Comparison of ENCODE assay signal across 24 cellular contexts in the genomic region with DNA sequence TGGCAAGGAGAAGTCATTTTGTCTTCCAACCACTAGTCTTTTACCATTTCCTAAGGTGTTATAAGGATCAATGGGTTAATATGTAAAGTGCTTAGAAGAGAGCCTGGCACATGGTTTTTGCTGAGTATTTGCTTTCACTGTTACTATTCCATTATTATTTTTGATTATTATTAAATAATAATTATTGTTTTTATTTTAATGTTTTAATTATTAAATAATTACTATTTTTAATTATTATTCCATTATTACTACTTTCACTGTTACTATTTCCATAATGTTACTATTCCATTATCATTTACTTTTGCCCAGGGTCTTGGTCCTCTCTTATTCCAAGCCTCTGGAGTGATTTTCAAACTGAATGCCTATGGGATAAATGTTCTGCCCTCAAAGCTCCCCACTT.
"Had no signal": no experiment of that assay in that cellular context is flagged by ENCODE, and none has a peak within 500 bp of the region (broad histone marks: within the 10 kb centered on the region; RNA-seq: fewer than 3 reads in every experiment).

No MANE protein-coding gene starts in this region.

- H3K4me1 ChIP-seq: foreskin keratinocyte, left lung, lower lobe of right lung had no signal

- H3K9me3 Mint-ChIP-seq: dendritic cell treated with granulocyte-macrophage colony-stimulating factor and Interleukin-4, amounts not matched to agents 40 ng/mL and 50 ng/mL, for 4 days; effector memory CD8-positive, alpha-beta T cell; endodermal cell; naive thymus-derived CD4-positive, alpha-beta T cell had no signal

- H3K27ac Mint-ChIP-seq: dendritic cell treated with granulocyte-macrophage colony-stimulating factor and Interleukin-4, amounts not matched to agents 40 ng/mL and 50 ng/mL, for 4 days; effector memory CD8-positive, alpha-beta T cell; endodermal cell; mesothelial cell of epicardium; naive thymus-derived CD4-positive, alpha-beta T cell had no signal

- H3K4me3 ChIP-seq: esophagus muscularis mucosa, gastroesophageal sphincter, heart left ventricle, hepatocyte, left lung, lower lobe of right lung had no signal

- H3K27ac ChIP-seq: foreskin keratinocyte, heart left ventricle, hepatocyte, left lung, lower lobe of right lung had no signal

- H3K27me3 ChIP-seq: esophagus muscularis mucosa, foreskin keratinocyte, gastroesophageal sphincter, heart left ventricle, hepatocyte, left lung had no signal

- DNase-seq: cortex of kidney; effector CD8-positive, alpha-beta T cell; effector memory CD8-positive, alpha-beta T cell; endodermal cell; foreskin keratinocyte; heart left ventricle; hypothalamus; left cardiac atrium; left lung; left ventricle myocardium superior; lower lobe of right lung; mesenchymal stem cell; naive thymus-derived CD4-positive, alpha-beta T cell had no signal

- H3K4me3 Mint-ChIP-seq: dendritic cell treated with granulocyte-macrophage colony-stimulating factor and Interleukin-4, amounts not matched to agents 40 ng/mL and 50 ng/mL, for 4 days; effector memory CD8-positive, alpha-beta T cell; endodermal cell; mesothelial cell of epicardium; naive thymus-derived CD4-positive, alpha-beta T cell had no signal

- H3K4me1 Mint-ChIP-seq: endodermal cell; mesothelial cell of epicardium; naive thymus-derived CD4-positive, alpha-beta T cell had no signal

- H3K9me3 ChIP-seq: esophagus muscularis mucosa, gastroesophageal sphincter, heart left ventricle, left lung, lower lobe of right lung had no signal

- H3K36me3 Mint-ChIP-seq: naive thymus-derived CD4-positive, alpha-beta T cell had no signal

- FAIRE-seq: colon, endometrium, endothelial cell of umbilical vein, frontal cortex, islet of Langerhans, keratinocyte had no signal

- H3K27me3 Mint-ChIP-seq: dendritic cell treated with granulocyte-macrophage colony-stimulating factor and Interleukin-4, amounts not matched to agents 40 ng/mL and 50 ng/mL, for 4 days; naive thymus-derived CD4-positive, alpha-beta T cell had no signal
